ENCODE assay signal across 11 cellular contexts in genomic region chr14:71647086-71647784, GRCh38.
A peak's percentile ranks its signal among the peaks of the same experiment; 100 is the strongest.
DNase-seq lines count a peak whose midpoint lies in the region; ATAC-seq and TF ChIP-seq lines count a peak whose summit lies in the region.
"Had no signal": no experiment of that assay in that cellular context is flagged by ENCODE, and none has a peak within 500 bp of the region (broad histone marks: within the 10 kb centered on the region; RNA-seq: fewer than 3 reads in every experiment).

No MANE protein-coding gene starts in this region.

- intact Hi-C loops in cardiac septum (cut with DNase I), result no loop called here
- intact Hi-C loops in left colon (cut with DNase I, micrococcal nuclease), result no loop called here
- intact Hi-C loops in ovary (cut with DNase I), result no loop called here

- no peak overlapping the region for H3K4me3 Mint-ChIP-seq in T-helper 2 cell treated with Interferon-gamma antibody and Interleukin-4, amounts not matched to agents 5 μg/mL and 100 μg/mL, for 36 hours

- DNase-seq in cardiac muscle cell (ENCODE audit: low read depth in 1 of 2, low spot score in 1 of 2) (no peak), cardiac septum (ENCODE audit: low spot score) (no peak), SK-N-MC (ENCODE audit: low read depth, low spot score) (no peak), left colon (peak in 1 of 2 donors; percentile 16), HuH-7 (ENCODE audit: low spot score) (no peak), ovary (no peak)
- DNase-seq in T-helper 2 cell treated with Interferon-gamma antibody and Interleukin-4, amounts not matched to agents 5 μg/mL and 100 μg/mL, for 36 hours (ENCODE audit: low spot score), result no peak
- no peak for DNase-seq in NK-92 treated with Interleukin-12 subunit alpha and Interleukin-12 subunit beta, amount 100 ng/mL, for 24 hours (lab: John Stamatoyannopoulos, UW)
- DNase-seq: activated T-cell treated with anti-CD3 and anti-CD28 coated beads, Interleukin-2, amount 50 U/mL, for 48 hours; Peyer's patch had no signal

- no peaks in the 10 kb centered on the region for H3K4me1 Mint-ChIP-seq in T-helper 2 cell treated with Interferon-gamma antibody and Interleukin-4, amounts not matched to agents 5 μg/mL and 100 μg/mL, for 36 hours (ENCODE audit: low read depth)

- peaks cover 31% of the 10 kb centered on the region for H3K9me3 Mint-ChIP-seq in T-helper 2 cell treated with Interferon-gamma antibody and Interleukin-4, amounts not matched to agents 5 μg/mL and 100 μg/mL, for 36 hours

- H3K27ac ChIP-seq in cardiac muscle cell (peak overlapping the region; percentile 57), SK-N-MC (peak overlapping the region; percentile 37; the same call in 1 of the 2 replicates), ovary (no peak overlapping the region)
- H3K27ac ChIP-seq: esophagus muscularis mucosa, Peyer's patch had no signal

- H3K9ac ChIP-seq in SK-N-MC (ENCODE audit: insufficient read length), result no peak overlapping the region

- no peak for TF ChIP-seq POLR2A in ovary (IDR thresholded peaks at IDR 0.05)

- H3K36me3 ChIP-seq in cardiac muscle cell (no peaks in the 10 kb centered on the region), SK-N-MC (ENCODE audit: insufficient read depth, low read length) (peaks cover 47% of the 10 kb centered on the region), ovary (no peaks in the 10 kb centered on the region)

- H3K27ac Mint-ChIP-seq in T-helper 2 cell treated with Interferon-gamma antibody and Interleukin-4, amounts not matched to agents 5 μg/mL and 100 μg/mL, for 36 hours, result no peak overlapping the region

- ATAC-seq in left colon, result peak; percentile 94

- H3K4me3 ChIP-seq in cardiac muscle cell (no peak overlapping the region), SK-N-MC (no peak overlapping the region), ovary (no peak overlapping the region)
- H3K4me3 ChIP-seq: esophagus muscularis mucosa, Peyer's patch had no signal

- H3K9me3 ChIP-seq in cardiac muscle cell (ENCODE audit: low read depth) (no peaks in the 10 kb centered on the region), SK-N-MC (ENCODE audit: low read depth, low read length) (peaks cover 16% of the 10 kb centered on the region), ovary (peaks cover 0 to 6% of the 10 kb centered on the region in 2 donors)

- WGBS in ovary, 3 donors, result 80 to 83% (median 83%) methylated on average over 4 of the region's 4 CpGs

- H3K4me1 ChIP-seq in cardiac muscle cell (ENCODE audit: low read depth) (peaks cover 7% of the 10 kb centered on the region), ovary (ENCODE audit: insufficient read depth) (no peaks in the 10 kb centered on the region)
- H3K4me1 ChIP-seq: Peyer's patch had no signal

- peaks cover 45% of the 10 kb centered on the region for H3K36me3 Mint-ChIP-seq in T-helper 2 cell treated with Interferon-gamma antibody and Interleukin-4, amounts not matched to agents 5 μg/mL and 100 μg/mL, for 36 hours (ENCODE audit: low read depth)

- no peaks in the 10 kb centered on the region for H3K27me3 Mint-ChIP-seq in T-helper 2 cell treated with Interferon-gamma antibody and Interleukin-4, amounts not matched to agents 5 μg/mL and 100 μg/mL, for 36 hours (ENCODE audit: low read depth)

- no peaks in the 10 kb centered on the region for H3K27me3 ChIP-seq in cardiac muscle cell
- H3K27me3 ChIP-seq in ovary, result no peaks in the 10 kb centered on the region
- H3K27me3 ChIP-seq: esophagus muscularis mucosa, Peyer's patch had no signal

- no peak for TF ChIP-seq CTCF in cardiac muscle cell (IDR thresholded peaks at IDR 0.05; ENCODE audit: low read depth, low read length)
- no peak for TF ChIP-seq CTCF in ovary (IDR thresholded peaks at IDR 0.05)

- TF ChIP-seq EP300 in ovary (IDR thresholded peaks at IDR 0.05), result no peak

Comparison
In these comparisons a context has a peak if more than half of its experiments do, and no peak if none do; other contexts are left out.
1. H3K27ac ChIP-seq: peak in cardiac muscle cell (single experiment) and SK-N-MC (single experiment); none in ovary (0 of 2).